In genomic region chr3:48739955-48740823, GRCh38 we compare ENCODE assay signal across 8 cellular contexts. TPM values are rescaled to one million over a fixed set of nuclear protein-coding genes. Genes with fewer than 3 reads are reported as not detected.
DNase-seq lines count a peak whose midpoint lies in the region; ATAC-seq and TF ChIP-seq lines count a peak whose summit lies in the region.

No MANE protein-coding gene starts in this region.

- H3K27ac ChIP-seq in CD8-positive, alpha-beta memory T cell (ENCODE audit: low read depth, low read length) = no peak overlapping the region
- peak overlapping the region; percentile 51 to 79 (median 75) for H3K27ac ChIP-seq in right lobe of liver

- H3K27ac Mint-ChIP-seq in CD8-positive, alpha-beta memory T cell = peak overlapping the region in 1 of 8 donors; percentile 58

- H3K9me3 Mint-ChIP-seq in CD8-positive, alpha-beta memory T cell = no peaks in the 10 kb centered on the region

- ATAC-seq in GM21576 (IDR thresholded peaks at IDR 0.05; ENCODE audit: unreplicated experiment) = peak; percentile 63
- ATAC-seq in right lobe of liver = peak; percentile 89 to 94 (median 91)

- H3K27me3 Mint-ChIP-seq in CD8-positive, alpha-beta memory T cell = no peaks in the 10 kb centered on the region

- peaks cover 0 to 2% (median 0%) of the 10 kb centered on the region in 3 donors for H3K36me3 Mint-ChIP-seq in CD8-positive, alpha-beta memory T cell

- DNase-seq in CD8-positive, alpha-beta memory T cell = peak; percentile 15 to 58 (median 31)
- DNase-seq in NCI-H1092 (lab: John Stamatoyannopoulos, UW) (peak; percentile 22), dermis microvascular lymphatic vessel endothelial cell (ENCODE audit: low read depth in 2 of 2) (peak; percentile 86 to 92), right lobe of liver (peak; percentile 95 to 99 (median 98)), NCI-H2107 (lab: John Stamatoyannopoulos, UW) (no peak)
- DNase-seq in activated CD4-positive, alpha-beta T cell treated with anti-CD3 and anti-CD28 coated beads, Interleukin-2, amount 50 U/mL, for 24 hours (ENCODE audit: low read depth in 1 of 2, low spot score in 1 of 2) = peak; percentile 14 to 24
- DNase-seq in stimulated activated CD4-positive, alpha-beta T cell treated with anti-CD3 and anti-CD28 coated beads, Interleukin-2, amount 100 ng/mL, for 4 hours (ENCODE audit: low read depth) = peak; percentile 19

- H3K4me3 ChIP-seq in CD8-positive, alpha-beta memory T cell (ENCODE audit: low read length) = no peak overlapping the region
- peak overlapping the region in 2 of 3 donors; percentile 15 to 48 for H3K4me3 ChIP-seq in right lobe of liver

- CTCF ChIA-PET in CD8-positive, alpha-beta memory T cell (lab: Charles Lee) = interaction anchor here (0.6 to 1.7 kb wide), 19 partner anchors 9 to 339 kb away, joined by 3 to 7 read pairs (median 4); partner anchors contain the start of genes ARIH2, IP6K2, NCKIPSD and SLC26A6

- no peaks in the 10 kb centered on the region for H3K27me3 ChIP-seq in CD8-positive, alpha-beta memory T cell (ENCODE audit: insufficient read depth, low read length, poor library complexity, severe bottlenecking)
- no peaks in the 10 kb centered on the region for H3K27me3 ChIP-seq in right lobe of liver

- no peaks in the 10 kb centered on the region for H3K9me3 ChIP-seq in CD8-positive, alpha-beta memory T cell (ENCODE audit: low read length)
- no peaks in the 10 kb centered on the region for H3K9me3 ChIP-seq in right lobe of liver

- no peak overlapping the region for H3K4me3 Mint-ChIP-seq in CD8-positive, alpha-beta memory T cell

- POLR2A ChIA-PET in CD8-positive, alpha-beta memory T cell (lab: Charles Lee) = no interaction called here

- 17% methylated on average over 4 of the region's 15 CpGs for WGBS in right lobe of liver (ENCODE audit: insufficient coverage, low coverage, low lambda C conversion rate, missing lambda C conversion rate)

- no peaks in the 10 kb centered on the region for H3K4me1 ChIP-seq in CD8-positive, alpha-beta memory T cell (ENCODE audit: insufficient read depth, low read length)
- peaks cover 0 to 35% (median 10%) of the 10 kb centered on the region in 4 donors for H3K4me1 ChIP-seq in right lobe of liver

- H3K4me1 Mint-ChIP-seq in CD8-positive, alpha-beta memory T cell = peaks cover 2 to 4% (median 3%) of the 10 kb centered on the region in 3 donors

- TF ChIP-seq POLR2A in right lobe of liver (IDR thresholded peaks at IDR 0.05) = peak; percentile 26

- peak; percentile 93 to 95 (median 94) for TF ChIP-seq CTCF in right lobe of liver (IDR thresholded peaks at IDR 0.05)

- intact Hi-C loops in right lobe of liver (cut with DNase I) = no loop called here

- H3K36me3 ChIP-seq in CD8-positive, alpha-beta memory T cell (ENCODE audit: insufficient read depth, low read length) = no peaks in the 10 kb centered on the region
- no peaks in the 10 kb centered on the region for H3K36me3 ChIP-seq in right lobe of liver

RNA-seq across cellular contexts. Expression of gene IP6K2, which starts 23.2 kb away (rescaled TPM):
- 10 to 100 TPM; 43.9 to 47.1 TPM for total RNA-seq in CD8-positive, alpha-beta memory T cell
- polyA plus RNA-seq in CD8-positive, alpha-beta memory T cell = 50.5 TPM
- total RNA-seq in dermis microvascular lymphatic vessel endothelial cell = 31.1 and 47.2 TPM in 2 replicates
- total RNA-seq in right lobe of liver = 10 to 100 TPM; 25.4 to 31.4 (median 27.4) TPM

RNA-seq across cellular contexts. Expression of gene NCKIPSD, which starts 54.5 kb away (rescaled TPM):
- 10 to 100 TPM; 29.2 to 30.2 TPM for total RNA-seq in CD8-positive, alpha-beta memory T cell
- polyA plus RNA-seq in CD8-positive, alpha-beta memory T cell = 11.0 TPM
- total RNA-seq in dermis microvascular lymphatic vessel endothelial cell = 4.6 and 5.9 TPM in 2 replicates
- total RNA-seq in right lobe of liver = 10 to 100 TPM in 4 of 6 experiments, 1 to 10 TPM in 2; 6.8 to 27.3 (median 12.3) TPM
